ENCODE assay signal across 27 cellular contexts in the genomic region with DNA sequence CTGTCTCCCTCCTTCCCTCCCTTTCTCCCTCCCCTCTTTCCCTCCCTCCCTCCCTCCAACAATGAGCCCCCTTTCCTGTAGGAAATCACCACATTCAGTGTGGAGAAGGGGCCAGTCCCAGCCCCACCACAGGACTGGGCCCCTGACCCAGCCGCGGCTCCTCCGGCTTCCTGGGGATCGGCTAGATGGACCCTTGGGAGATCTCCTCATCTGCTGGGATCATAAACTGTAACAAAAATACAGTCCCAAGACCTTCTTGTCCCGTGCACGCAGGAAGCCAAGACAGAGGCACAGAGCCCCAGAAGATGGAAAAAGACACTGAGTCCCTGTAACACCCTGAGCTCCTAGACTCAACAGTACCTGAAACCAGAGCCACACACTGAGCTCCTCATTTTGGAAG. TPM values are rescaled to one million over a fixed set of nuclear protein-coding genes. Genes with fewer than 3 reads are reported as not detected.
"Had no signal": no experiment of that assay in that cellular context is flagged by ENCODE, and none has a peak within 500 bp of the region (broad histone marks: within the 10 kb centered on the region; RNA-seq: fewer than 3 reads in every experiment).

No MANE protein-coding gene starts in this region.

- H3K36me3 Mint-ChIP-seq: immature natural killer cell; naive thymus-derived CD8-positive, alpha-beta T cell; stimulated activated naive B cell treated with anti-CD40 and anti-IgM and Interleukin-4, amounts not matched to agents 10 μg/mL and 1 μg/mL and 100 μg/mL, for 72 hours had no signal

- H3K9ac ChIP-seq: parathyroid adenoma had no signal

- H3K27ac Mint-ChIP-seq: immature natural killer cell; stimulated activated naive B cell treated with anti-CD40 and anti-IgM and Interleukin-4, amounts not matched to agents 10 μg/mL and 1 μg/mL and 100 μg/mL, for 72 hours; stimulated activated naive CD8-positive, alpha-beta T cell treated with anti-CD3 and anti-CD28 coated beads, Interleukin-15, amount 100 ng/mL, for 72 hours had no signal

- H3K4me3 ChIP-seq: mucosa of descending colon, sigmoid colon, upper lobe of right lung had no signal

- H3K4me1 Mint-ChIP-seq: immature natural killer cell; naive thymus-derived CD8-positive, alpha-beta T cell; stimulated activated naive B cell treated with anti-CD40 and anti-IgM and Interleukin-4, amounts not matched to agents 10 μg/mL and 1 μg/mL and 100 μg/mL, for 72 hours; stimulated activated naive CD8-positive, alpha-beta T cell treated with anti-CD3 and anti-CD28 coated beads, Interleukin-15, amount 100 ng/mL, for 72 hours had no signal

- FAIRE-seq: endometrium, keratinocyte had no signal

- H3K4me3 Mint-ChIP-seq: neural crest cell; stimulated activated naive B cell treated with anti-CD40 and anti-IgM and Interleukin-4, amounts not matched to agents 10 μg/mL and 1 μg/mL and 100 μg/mL, for 72 hours had no signal

- H3K27me3 ChIP-seq: testis, tibial nerve, upper lobe of right lung, vagina had no signal

- H3K4me1 ChIP-seq: gastrocnemius medialis, parathyroid adenoma, psoas muscle, sigmoid colon, upper lobe of right lung, vagina had no signal

- H3K27ac ChIP-seq: dorsolateral prefrontal cortex, parathyroid adenoma, psoas muscle, sigmoid colon, testis, upper lobe of right lung, vagina had no signal

- H3K36me3 ChIP-seq: gastrocnemius medialis, sigmoid colon, tibial nerve, upper lobe of right lung, vagina had no signal

- H2AFZ ChIP-seq: parathyroid adenoma had no signal

- H3K9me3 Mint-ChIP-seq: immature natural killer cell; naive thymus-derived CD8-positive, alpha-beta T cell; neural crest cell; stimulated activated naive B cell treated with anti-CD40 and anti-IgM and Interleukin-4, amounts not matched to agents 10 μg/mL and 1 μg/mL and 100 μg/mL, for 72 hours; stimulated activated naive CD8-positive, alpha-beta T cell treated with anti-CD3 and anti-CD28 coated beads, Interleukin-15, amount 100 ng/mL, for 72 hours had no signal

- H3K79me2 ChIP-seq: parathyroid adenoma had no signal

- DNase-seq: cortex of kidney; effector CD8-positive, alpha-beta T cell; gastrocnemius medialis; left cardiac atrium; mammary epithelial cell; mucosa of descending colon; nucleus accumbens; psoas muscle; retina; sigmoid colon; stimulated activated CD4-positive, alpha-beta T cell treated with anti-CD3 and anti-CD28 coated beads, Interleukin-2, amount 100 ng/mL, for 24 hours; stimulated activated CD4-positive, alpha-beta T cell treated with anti-CD3 and anti-CD28 coated beads, Interleukin-4, amount 100 ng/mL, for 4 hours; stimulated activated naive B cell treated with anti-CD40 and anti-IgM and Interleukin-4, amounts not matched to agents 10 μg/mL and 1 μg/mL and 100 μg/mL, for 72 hours had no signal

- H3K9me3 ChIP-seq: gastrocnemius medialis, mucosa of descending colon, psoas muscle, sigmoid colon, testis, upper lobe of right lung, vagina had no signal

- H3K27me3 Mint-ChIP-seq: stimulated activated naive CD8-positive, alpha-beta T cell treated with anti-CD3 and anti-CD28 coated beads, Interleukin-15, amount 100 ng/mL, for 72 hours had no signal

- ATAC-seq: esophagus mucosa; gastrocnemius medialis; mucosa of descending colon; naive thymus-derived CD8-positive, alpha-beta T cell; stimulated activated naive B cell treated with anti-CD40 and anti-IgM and Interleukin-4, amounts not matched to agents 10 μg/mL and 1 μg/mL and 100 μg/mL, for 72 hours; upper lobe of right lung had no signal

RNA-seq across cellular contexts. Expression of a gene that starts 23.9 kb away (rescaled TPM):
- total RNA-seq: mammary epithelial cell; naive thymus-derived CD8-positive, alpha-beta T cell had no signal
- polyA plus RNA-seq: fibroblast of lung; immature natural killer cell; keratinocyte; mammary epithelial cell; naive thymus-derived CD8-positive, alpha-beta T cell had no signal
